ENCODE assay signal across 11 cellular contexts in genomic region chr5:76099756-76100155, GRCh38. TPM values are rescaled to one million over a fixed set of nuclear protein-coding genes. Genes with fewer than 3 reads are reported as not detected.
DNase-seq lines count a peak whose midpoint lies in the region; ATAC-seq and TF ChIP-seq lines count a peak whose summit lies in the region.
"Had no signal": no experiment of that assay in that cellular context is flagged by ENCODE, and none has a peak within 500 bp of the region (broad histone marks: within the 10 kb centered on the region; RNA-seq: fewer than 3 reads in every experiment).

No MANE protein-coding gene starts in this region.

- no peaks in the 10 kb centered on the region for H3K79me1 ChIP-seq in mesendoderm (ENCODE audit: low read length)

- H3K9me3 ChIP-seq in A673 (ENCODE audit: low read depth, low read length, poor library complexity, severe bottlenecking) (no peaks in the 10 kb centered on the region), spleen (peaks cover 0 to 5% (median 0%) of the 10 kb centered on the region in 8 donors)
- H3K9me3 ChIP-seq: thyroid gland had no signal

- no TSS peak for BruUV-seq in A673 (replicated peaks; lab: Mats Ljungman, UMichigan)

- H4K5ac ChIP-seq in mesendoderm (ENCODE audit: low read length): no peak overlapping the region

- H3K9ac ChIP-seq in mesendoderm (ENCODE audit: low read length): no peak overlapping the region

- peak overlapping the region; percentile 62 for H3K27ac ChIP-seq in A673 (ENCODE audit: low read depth, low read length, poor library complexity, severe bottlenecking)
- H3K27ac ChIP-seq in spleen: no peak overlapping the region
- H3K27ac ChIP-seq in mesendoderm (ENCODE audit: low read depth, low read length): no peak overlapping the region
- H3K27ac ChIP-seq: thyroid gland had no signal

- no peaks in the 10 kb centered on the region for H3K79me2 ChIP-seq in mesendoderm (ENCODE audit: control insufficient read depth, insufficient read depth, low read length)

- H3K4me1 ChIP-seq in A673 (ENCODE audit: insufficient read depth, low read length, poor library complexity, severe bottlenecking) (no peaks in the 10 kb centered on the region), spleen (no peaks in the 10 kb centered on the region), mesendoderm (ENCODE audit: control insufficient read depth, low read depth, low read length) (no peaks in the 10 kb centered on the region)
- H3K4me1 ChIP-seq: thyroid gland had no signal

- no peak overlapping the region for H3K56ac ChIP-seq in mesendoderm (ENCODE audit: low read length)

- TF ChIP-seq POLR2A in spleen (IDR thresholded peaks at IDR 0.05): no peak

- no peak overlapping the region for H3K4me3 ChIP-seq in A673 (ENCODE audit: low read depth, low read length, poor library complexity, severe bottlenecking)
- no peak overlapping the region for H3K4me3 ChIP-seq in spleen
- H3K4me3 ChIP-seq in mesendoderm (ENCODE audit: low read length): no peak overlapping the region
- H3K4me3 ChIP-seq: thyroid gland had no signal

- DNase-seq in A673 (ENCODE audit: low spot score): no peak
- no peak for DNase-seq in spleen
- no peak for DNase-seq in DMS53 (lab: John Stamatoyannopoulos, UW)
- DNase-seq in retina: no peak
- no peak for DNase-seq in mesendoderm
- DNase-seq: activated CD8-positive, alpha-beta memory T cell treated with anti-CD3 and anti-CD28 coated beads for 24 hours; thyroid gland had no signal

- TF ChIP-seq CTCF in A673 (conservative IDR thresholded peaks at IDR 0.05; ENCODE audit: low read depth, low read length) (no peak), spleen (IDR thresholded peaks at IDR 0.05 in 8 of 11, conservative IDR thresholded peaks at IDR 0.05 in 3 of 11) (no peak)

- CTCF ChIA-PET in A673 (lab: Charles Lee): no interaction called here

- POLR2A ChIA-PET in A673 (lab: Charles Lee; ENCODE audit: low non-redundant PET): no interaction called here

- WGBS in spleen, 5 donors: 80 to 95% (median 85%) methylated on average over 1 of the region's 1 CpG
- no CpG with 5 or more reads among the region's 1 CpG for WGBS in mesendoderm (ENCODE audit: extremely low coverage, insufficient coverage, low lambda C conversion rate)

- H3K4ac ChIP-seq in mesendoderm (ENCODE audit: low read depth, low read length): no peak overlapping the region

- no peak overlapping the region for H2BK5ac ChIP-seq in mesendoderm (ENCODE audit: low read length)

- H2BK120ac ChIP-seq in mesendoderm (ENCODE audit: low read depth, low read length): no peak overlapping the region

- H2BK15ac ChIP-seq in mesendoderm (replicated peaks; ENCODE audit: low read depth): no peak overlapping the region

- no peaks in the 10 kb centered on the region for H3K36me3 ChIP-seq in A673 (ENCODE audit: insufficient read depth, low read length, poor library complexity, severe bottlenecking)
- no peaks in the 10 kb centered on the region for H3K36me3 ChIP-seq in spleen
- no peaks in the 10 kb centered on the region for H3K36me3 ChIP-seq in mesendoderm (ENCODE audit: control insufficient read depth, insufficient read depth, low read length)
- H3K36me3 ChIP-seq: thyroid gland had no signal

- no peak overlapping the region for H3K4me2 ChIP-seq in mesendoderm (ENCODE audit: low read length)

- ATAC-seq in GM18867 (IDR thresholded peaks at IDR 0.05; ENCODE audit: unreplicated experiment): peak; percentile 80
- ATAC-seq in GM21786 (IDR thresholded peaks at IDR 0.05; ENCODE audit: unreplicated experiment): peak; percentile 47
- ATAC-seq in HG03520 (IDR thresholded peaks at IDR 0.05; ENCODE audit: unreplicated experiment): peak; percentile 62

- no peak overlapping the region for H3K18ac ChIP-seq in mesendoderm (ENCODE audit: low read length)

- no peak overlapping the region for H4K8ac ChIP-seq in mesendoderm (ENCODE audit: low read depth, low read length)

- H2AK5ac ChIP-seq in mesendoderm (ENCODE audit: low read length): no peak overlapping the region

- H3K27me3 ChIP-seq in A673 (replicated peaks; ENCODE audit: insufficient read depth, low read depth, low read length, poor library complexity) (no peaks in the 10 kb centered on the region), spleen (replicated peaks in 1 of 7) (peaks cover 0 to 24% (median 0%) of the 10 kb centered on the region in 7 donors), mesendoderm (ENCODE audit: insufficient read depth, low read length, poor library complexity) (no peaks in the 10 kb centered on the region)
- H3K27me3 ChIP-seq: thyroid gland had no signal

- no peak overlapping the region for H3K23ac ChIP-seq in mesendoderm (ENCODE audit: low read length)

- intact Hi-C loops in A673 (cut with micrococcal nuclease; ENCODE audit: unreplicated experiment): no loop called here
- intact Hi-C loops in spleen (cut with DNase I; ENCODE audit: low total_unique reads): no loop called here

RNA-seq across cellular contexts. Expression of gene SV2C, which starts 16.6 kb away (rescaled TPM):
- 3.1 and 4.1 TPM in 2 replicates for total RNA-seq in A673 (2021)
- total RNA-seq in spleen: under 1 TPM; 0.06 to 0.43 (median 0.14) TPM
- under 1 TPM; 0.02 to 0.13 (median 0.04) TPM for polyA plus RNA-seq in spleen
- polyA plus RNA-seq in mesendoderm (2013, experiment 1 of 2): 0.03 TPM
- 0.01 TPM for polyA plus RNA-seq in mesendoderm (2013, experiment 2 of 2)
- total RNA-seq: glomerular endothelial cell had no signal
